Comparison of ENCODE assay signal across 1 cellular context in the genomic region with DNA sequence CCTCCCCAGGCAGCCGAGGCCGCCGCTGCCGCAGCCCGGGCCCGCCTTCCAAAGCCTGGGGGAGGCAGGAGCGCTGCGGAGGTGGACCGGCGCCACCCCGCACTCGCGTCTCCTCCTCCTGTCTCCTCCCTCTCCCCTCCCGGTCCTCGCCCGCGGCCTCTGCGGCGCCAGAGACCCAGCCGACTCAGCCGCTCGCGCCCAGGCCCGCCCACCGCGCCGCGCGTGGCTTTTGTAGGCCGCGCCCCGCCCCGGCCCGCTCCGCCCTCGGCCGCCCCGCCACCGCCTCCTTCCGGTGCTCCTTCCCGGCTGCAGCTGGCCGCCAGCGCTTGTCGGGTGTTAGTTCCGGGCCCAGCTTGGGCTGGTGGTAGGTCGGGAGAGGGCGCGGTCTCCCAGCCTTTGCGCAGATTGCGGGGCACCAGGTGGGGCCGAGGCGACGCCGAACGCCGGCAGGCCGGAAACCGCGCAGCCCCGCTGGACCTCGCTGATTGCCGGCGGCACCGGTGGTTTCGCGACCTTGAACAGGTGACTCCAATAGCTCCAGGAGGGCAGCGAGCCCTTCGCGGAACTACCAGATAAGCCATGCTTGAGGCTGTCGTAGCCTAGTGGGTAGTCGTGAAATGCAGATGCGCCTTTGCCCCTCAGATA.
TF ChIP-seq lines count a peak whose summit lies in the region.

A gene with protein sequence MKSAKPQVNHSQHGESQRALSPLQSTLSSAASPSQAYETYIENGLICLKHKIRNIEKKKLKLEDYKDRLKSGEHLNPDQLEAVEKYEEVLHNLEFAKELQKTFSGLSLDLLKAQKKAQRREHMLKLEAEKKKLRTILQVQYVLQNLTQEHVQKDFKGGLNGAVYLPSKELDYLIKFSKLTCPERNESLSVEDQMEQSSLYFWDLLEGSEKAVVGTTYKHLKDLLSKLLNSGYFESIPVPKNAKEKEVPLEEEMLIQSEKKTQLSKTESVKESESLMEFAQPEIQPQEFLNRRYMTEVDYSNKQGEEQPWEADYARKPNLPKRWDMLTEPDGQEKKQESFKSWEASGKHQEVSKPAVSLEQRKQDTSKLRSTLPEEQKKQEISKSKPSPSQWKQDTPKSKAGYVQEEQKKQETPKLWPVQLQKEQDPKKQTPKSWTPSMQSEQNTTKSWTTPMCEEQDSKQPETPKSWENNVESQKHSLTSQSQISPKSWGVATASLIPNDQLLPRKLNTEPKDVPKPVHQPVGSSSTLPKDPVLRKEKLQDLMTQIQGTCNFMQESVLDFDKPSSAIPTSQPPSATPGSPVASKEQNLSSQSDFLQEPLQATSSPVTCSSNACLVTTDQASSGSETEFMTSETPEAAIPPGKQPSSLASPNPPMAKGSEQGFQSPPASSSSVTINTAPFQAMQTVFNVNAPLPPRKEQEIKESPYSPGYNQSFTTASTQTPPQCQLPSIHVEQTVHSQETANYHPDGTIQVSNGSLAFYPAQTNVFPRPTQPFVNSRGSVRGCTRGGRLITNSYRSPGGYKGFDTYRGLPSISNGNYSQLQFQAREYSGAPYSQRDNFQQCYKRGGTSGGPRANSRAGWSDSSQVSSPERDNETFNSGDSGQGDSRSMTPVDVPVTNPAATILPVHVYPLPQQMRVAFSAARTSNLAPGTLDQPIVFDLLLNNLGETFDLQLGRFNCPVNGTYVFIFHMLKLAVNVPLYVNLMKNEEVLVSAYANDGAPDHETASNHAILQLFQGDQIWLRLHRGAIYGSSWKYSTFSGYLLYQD (minus strand): TSS at position 202 of the 645 bp plus-strand sequence. CDS start 1,431 bp downstream, outside the sequence.

TF ChIP-seq in HepG2, 621 proteins besides CTCF, POLR2A, EP300 and RAD21 (continued from another document and continues in another):
- TF ChIP-seq JUND (CRISPR knock-in tag; IDR thresholded peaks at IDR 0.05), result no peak
- TF ChIP-seq, protein P1, sequence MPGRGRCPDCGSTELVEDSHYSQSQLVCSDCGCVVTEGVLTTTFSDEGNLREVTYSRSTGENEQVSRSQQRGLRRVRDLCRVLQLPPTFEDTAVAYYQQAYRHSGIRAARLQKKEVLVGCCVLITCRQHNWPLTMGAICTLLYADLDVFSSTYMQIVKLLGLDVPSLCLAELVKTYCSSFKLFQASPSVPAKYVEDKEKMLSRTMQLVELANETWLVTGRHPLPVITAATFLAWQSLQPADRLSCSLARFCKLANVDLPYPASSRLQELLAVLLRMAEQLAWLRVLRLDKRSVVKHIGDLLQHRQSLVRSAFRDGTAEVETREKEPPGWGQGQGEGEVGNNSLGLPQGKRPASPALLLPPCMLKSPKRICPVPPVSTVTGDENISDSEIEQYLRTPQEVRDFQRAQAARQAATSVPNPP (CRISPR knock-in tag; IDR thresholded peaks at IDR 0.05), result peak; percentile 71; the same call in 1 of the 2 replicates
- peak; percentile 73; the same call in 1 of the 2 replicates for TF ChIP-seq ZKSCAN8 (CRISPR knock-in tag; IDR thresholded peaks at IDR 0.05; ENCODE audit: borderline replicate concordance)
- TF ChIP-seq, protein P2, sequence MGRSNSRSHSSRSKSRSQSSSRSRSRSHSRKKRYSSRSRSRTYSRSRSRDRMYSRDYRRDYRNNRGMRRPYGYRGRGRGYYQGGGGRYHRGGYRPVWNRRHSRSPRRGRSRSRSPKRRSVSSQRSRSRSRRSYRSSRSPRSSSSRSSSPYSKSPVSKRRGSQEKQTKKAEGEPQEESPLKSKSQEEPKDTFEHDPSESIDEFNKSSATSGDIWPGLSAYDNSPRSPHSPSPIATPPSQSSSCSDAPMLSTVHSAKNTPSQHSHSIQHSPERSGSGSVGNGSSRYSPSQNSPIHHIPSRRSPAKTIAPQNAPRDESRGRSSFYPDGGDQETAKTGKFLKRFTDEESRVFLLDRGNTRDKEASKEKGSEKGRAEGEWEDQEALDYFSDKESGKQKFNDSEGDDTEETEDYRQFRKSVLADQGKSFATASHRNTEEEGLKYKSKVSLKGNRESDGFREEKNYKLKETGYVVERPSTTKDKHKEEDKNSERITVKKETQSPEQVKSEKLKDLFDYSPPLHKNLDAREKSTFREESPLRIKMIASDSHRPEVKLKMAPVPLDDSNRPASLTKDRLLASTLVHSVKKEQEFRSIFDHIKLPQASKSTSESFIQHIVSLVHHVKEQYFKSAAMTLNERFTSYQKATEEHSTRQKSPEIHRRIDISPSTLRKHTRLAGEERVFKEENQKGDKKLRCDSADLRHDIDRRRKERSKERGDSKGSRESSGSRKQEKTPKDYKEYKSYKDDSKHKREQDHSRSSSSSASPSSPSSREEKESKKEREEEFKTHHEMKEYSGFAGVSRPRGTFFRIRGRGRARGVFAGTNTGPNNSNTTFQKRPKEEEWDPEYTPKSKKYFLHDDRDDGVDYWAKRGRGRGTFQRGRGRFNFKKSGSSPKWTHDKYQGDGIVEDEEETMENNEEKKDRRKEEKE (IDR thresholded peaks at IDR 0.05), result no peak
- TF ChIP-seq HBP1 (CRISPR knock-in tag; IDR thresholded peaks at IDR 0.05; ENCODE audit: low read depth), result no peak; the same call in none of the 2 replicates
- no peak for TF ChIP-seq FLYWCH1 (CRISPR knock-in tag; IDR thresholded peaks at IDR 0.05)
- TF ChIP-seq THAP8 (CRISPR knock-in tag; IDR thresholded peaks at IDR 0.05; ENCODE audit: borderline replicate concordance), result peak; percentile 73; the same call in 1 of the 2 replicates
- TF ChIP-seq KDM6A (CRISPR knock-in tag; IDR thresholded peaks at IDR 0.05; ENCODE audit: low read depth), result 0 out of 2 replicates have a peak, but pooled peaks have one; percentile 11
- no peak for TF ChIP-seq ZFAT (CRISPR knock-in tag; conservative IDR thresholded peaks at IDR 0.05)
- TF ChIP-seq ZNF556 (CRISPR knock-in tag; IDR thresholded peaks at IDR 0.05; ENCODE audit: borderline replicate concordance), result no peak
- TF ChIP-seq, protein P3, sequence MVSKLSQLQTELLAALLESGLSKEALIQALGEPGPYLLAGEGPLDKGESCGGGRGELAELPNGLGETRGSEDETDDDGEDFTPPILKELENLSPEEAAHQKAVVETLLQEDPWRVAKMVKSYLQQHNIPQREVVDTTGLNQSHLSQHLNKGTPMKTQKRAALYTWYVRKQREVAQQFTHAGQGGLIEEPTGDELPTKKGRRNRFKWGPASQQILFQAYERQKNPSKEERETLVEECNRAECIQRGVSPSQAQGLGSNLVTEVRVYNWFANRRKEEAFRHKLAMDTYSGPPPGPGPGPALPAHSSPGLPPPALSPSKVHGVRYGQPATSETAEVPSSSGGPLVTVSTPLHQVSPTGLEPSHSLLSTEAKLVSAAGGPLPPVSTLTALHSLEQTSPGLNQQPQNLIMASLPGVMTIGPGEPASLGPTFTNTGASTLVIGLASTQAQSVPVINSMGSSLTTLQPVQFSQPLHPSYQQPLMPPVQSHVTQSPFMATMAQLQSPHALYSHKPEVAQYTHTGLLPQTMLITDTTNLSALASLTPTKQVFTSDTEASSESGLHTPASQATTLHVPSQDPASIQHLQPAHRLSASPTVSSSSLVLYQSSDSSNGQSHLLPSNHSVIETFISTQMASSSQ (IDR thresholded peaks at IDR 0.05; ENCODE audit: low read depth), result no peak
- TF ChIP-seq, protein P3 (CRISPR knock-in tag; IDR thresholded peaks at IDR 0.05; ENCODE audit: borderline replicate concordance), result peak; percentile 59; the same call in 1 of the 2 replicates
- TF ChIP-seq ZNF766 (CRISPR knock-in tag; IDR thresholded peaks at IDR 0.05; ENCODE audit: borderline replicate concordance), result no peak
- TF ChIP-seq IKZF1 (IDR thresholded peaks at IDR 0.05), result no peak
- TF ChIP-seq, protein P4, sequence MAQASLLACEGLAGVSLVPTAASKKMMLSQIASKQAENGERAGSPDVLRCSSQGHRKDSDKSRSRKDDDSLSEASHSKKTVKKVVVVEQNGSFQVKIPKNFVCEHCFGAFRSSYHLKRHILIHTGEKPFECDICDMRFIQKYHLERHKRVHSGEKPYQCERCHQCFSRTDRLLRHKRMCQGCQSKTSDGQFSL (CRISPR knock-in tag; IDR thresholded peaks at IDR 0.05), result 0 out of 2 replicates have a peak, but pooled peaks have one; percentile 20
- no peak for TF ChIP-seq ZNF780A (CRISPR knock-in tag; IDR thresholded peaks at IDR 0.05)
- no peak for TF ChIP-seq TBX3 (IDR thresholded peaks at IDR 0.05; ENCODE audit: borderline replicate concordance)
- TF ChIP-seq, protein P5, sequence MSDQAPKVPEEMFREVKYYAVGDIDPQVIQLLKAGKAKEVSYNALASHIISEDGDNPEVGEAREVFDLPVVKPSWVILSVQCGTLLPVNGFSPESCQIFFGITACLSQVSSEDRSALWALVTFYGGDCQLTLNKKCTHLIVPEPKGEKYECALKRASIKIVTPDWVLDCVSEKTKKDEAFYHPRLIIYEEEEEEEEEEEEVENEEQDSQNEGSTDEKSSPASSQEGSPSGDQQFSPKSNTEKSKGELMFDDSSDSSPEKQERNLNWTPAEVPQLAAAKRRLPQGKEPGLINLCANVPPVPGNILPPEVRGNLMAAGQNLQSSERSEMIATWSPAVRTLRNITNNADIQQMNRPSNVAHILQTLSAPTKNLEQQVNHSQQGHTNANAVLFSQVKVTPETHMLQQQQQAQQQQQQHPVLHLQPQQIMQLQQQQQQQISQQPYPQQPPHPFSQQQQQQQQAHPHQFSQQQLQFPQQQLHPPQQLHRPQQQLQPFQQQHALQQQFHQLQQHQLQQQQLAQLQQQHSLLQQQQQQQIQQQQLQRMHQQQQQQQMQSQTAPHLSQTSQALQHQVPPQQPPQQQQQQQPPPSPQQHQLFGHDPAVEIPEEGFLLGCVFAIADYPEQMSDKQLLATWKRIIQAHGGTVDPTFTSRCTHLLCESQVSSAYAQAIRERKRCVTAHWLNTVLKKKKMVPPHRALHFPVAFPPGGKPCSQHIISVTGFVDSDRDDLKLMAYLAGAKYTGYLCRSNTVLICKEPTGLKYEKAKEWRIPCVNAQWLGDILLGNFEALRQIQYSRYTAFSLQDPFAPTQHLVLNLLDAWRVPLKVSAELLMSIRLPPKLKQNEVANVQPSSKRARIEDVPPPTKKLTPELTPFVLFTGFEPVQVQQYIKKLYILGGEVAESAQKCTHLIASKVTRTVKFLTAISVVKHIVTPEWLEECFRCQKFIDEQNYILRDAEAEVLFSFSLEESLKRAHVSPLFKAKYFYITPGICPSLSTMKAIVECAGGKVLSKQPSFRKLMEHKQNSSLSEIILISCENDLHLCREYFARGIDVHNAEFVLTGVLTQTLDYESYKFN (CRISPR knock-in tag; conservative IDR thresholded peaks at IDR 0.05), result peak; percentile 52
- peak; percentile 86; the same call in 1 of the 2 replicates for TF ChIP-seq SPEN (CRISPR knock-in tag; IDR thresholded peaks at IDR 0.05; ENCODE audit: low read depth)
- TF ChIP-seq ZSCAN21 (CRISPR knock-in tag; IDR thresholded peaks at IDR 0.05; ENCODE audit: borderline replicate concordance), result peak; percentile 87; the same call in 1 of the 2 replicates
- 0 out of 2 replicates have a peak, but pooled peaks have one; percentile 67 for TF ChIP-seq ZNF558 (CRISPR knock-in tag; IDR thresholded peaks at IDR 0.05; ENCODE audit: borderline replicate concordance)
- no peak for TF ChIP-seq HDAC6 (IDR thresholded peaks at IDR 0.05; ENCODE audit: low read depth, low read length)
- TF ChIP-seq, protein P6, sequence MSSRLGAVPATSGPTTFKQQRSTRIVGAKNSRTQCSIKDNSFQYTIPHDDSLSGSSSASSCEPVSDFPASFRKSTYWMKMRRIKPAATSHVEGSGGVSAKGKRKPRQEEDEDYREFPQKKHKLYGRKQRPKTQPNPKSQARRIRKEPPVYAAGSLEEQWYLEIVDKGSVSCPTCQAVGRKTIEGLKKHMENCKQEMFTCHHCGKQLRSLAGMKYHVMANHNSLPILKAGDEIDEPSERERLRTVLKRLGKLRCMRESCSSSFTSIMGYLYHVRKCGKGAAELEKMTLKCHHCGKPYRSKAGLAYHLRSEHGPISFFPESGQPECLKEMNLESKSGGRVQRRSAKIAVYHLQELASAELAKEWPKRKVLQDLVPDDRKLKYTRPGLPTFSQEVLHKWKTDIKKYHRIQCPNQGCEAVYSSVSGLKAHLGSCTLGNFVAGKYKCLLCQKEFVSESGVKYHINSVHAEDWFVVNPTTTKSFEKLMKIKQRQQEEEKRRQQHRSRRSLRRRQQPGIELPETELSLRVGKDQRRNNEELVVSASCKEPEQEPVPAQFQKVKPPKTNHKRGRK (CRISPR knock-in tag; IDR thresholded peaks at IDR 0.05), result peak; percentile 53; the same call in 1 of the 2 replicates
- TF ChIP-seq CC2D1A (CRISPR knock-in tag; IDR thresholded peaks at IDR 0.05), result no peak
- no peak for TF ChIP-seq NFE2L2 (IDR thresholded peaks at IDR 0.05; ENCODE audit: low read length)
